Comparison of ENCODE assay signal across 9 cellular contexts in genomic region chr19:8552810-8553209, GRCh38.
DNase-seq lines count a peak whose midpoint lies in the region; ATAC-seq and TF ChIP-seq lines count a peak whose summit lies in the region.
"Had no signal": no experiment of that assay in that cellular context is flagged by ENCODE, and none has a peak within 500 bp of the region (broad histone marks: within the 10 kb centered on the region; RNA-seq: fewer than 3 reads in every experiment).

No MANE protein-coding gene starts in this region.

- no peak for TF ChIP-seq CTCF in NB4 (IDR thresholded peaks at IDR 0.05; ENCODE audit: low read depth, low read length)
- no peak for TF ChIP-seq CTCF in brain microvascular endothelial cell (IDR thresholded peaks at IDR 0.05; ENCODE audit: low read depth, low read length, missing control alignments)

- H3K4me3 ChIP-seq in NB4 (ENCODE audit: low read depth, low read length) (no peak overlapping the region), brain microvascular endothelial cell (ENCODE audit: low read depth, low read length) (peak overlapping the region; percentile 40), neuron (ENCODE audit: low read length) (no peak overlapping the region)

- H2AFZ ChIP-seq in neuron (ENCODE audit: low read depth, low read length), result peak overlapping the region; percentile 94

- ATAC-seq in GM19397 (IDR thresholded peaks at IDR 0.05; ENCODE audit: unreplicated experiment), result no peak

- H3K27me3 ChIP-seq in brain microvascular endothelial cell (replicated peaks) (no peaks in the 10 kb centered on the region), neuron (ENCODE audit: insufficient read depth, low read length) (no peaks in the 10 kb centered on the region)

- H3K36me3 ChIP-seq in brain microvascular endothelial cell (replicated peaks), result no peaks in the 10 kb centered on the region
- H3K36me3 ChIP-seq in neuron (ENCODE audit: insufficient read depth, low read length), result no peaks in the 10 kb centered on the region

- no peaks in the 10 kb centered on the region for H3K9me3 ChIP-seq in neuron (ENCODE audit: low read length)

- no peak for TF ChIP-seq POLR2A in NB4 (IDR thresholded peaks at IDR 0.05; ENCODE audit: extremely low read depth, insufficient read length)

- H3K27ac ChIP-seq in brain microvascular endothelial cell, result no peak overlapping the region
- H3K27ac ChIP-seq: epithelial cell of prostate had no signal

- H3K4me1 ChIP-seq in neuron (ENCODE audit: insufficient read depth, low read length), result no peaks in the 10 kb centered on the region

- in situ Hi-C loops in brain microvascular endothelial cell (cut with HindIII; ENCODE audit: low pct_ligation_motif_present, low sequenced_read_pairs), result no loop called here

- peak; percentile 11 to 32 for DNase-seq in NCI-H2081 (lab: John Stamatoyannopoulos, UW)
- no peak for DNase-seq in NCI-H2081 treated with DMSO at 0.1 percent for 48 hours (lab: John Stamatoyannopoulos, UW)
- DNase-seq in NB4 (ENCODE audit: low read depth), result peak; percentile 81
- peak; percentile 27 for DNase-seq in brain microvascular endothelial cell
- DNase-seq in stimulated activated CD4-positive, alpha-beta T cell treated with anti-CD3 and anti-CD28 coated beads, Interleukin-2, amount 100 ng/mL, for 24 hours, result no peak
- no peak for DNase-seq in NCI-H345 treated with DMSO at 0.1 percent for 48 hours (lab: John Stamatoyannopoulos, UW; ENCODE audit: unreplicated experiment)

Comparison
In these comparisons a context has a peak if more than half of its experiments do, and no peak if none do; other contexts are left out.
1. DNase-seq: peak in NCI-H2081 (2 of 2), NB4 (single experiment) and brain microvascular endothelial cell (single experiment); none in NCI-H2081 treated with DMSO at 0.1 percent for 48 hours (single experiment), stimulated activated CD4-positive, alpha-beta T cell treated with anti-CD3 and anti-CD28 coated beads, Interleukin-2, amount 100 ng/mL, for 24 hours (0 of 2) and NCI-H345 treated with DMSO at 0.1 percent for 48 hours (single experiment).